15 cellular contexts compared by ENCODE assay signal in the genomic region with DNA sequence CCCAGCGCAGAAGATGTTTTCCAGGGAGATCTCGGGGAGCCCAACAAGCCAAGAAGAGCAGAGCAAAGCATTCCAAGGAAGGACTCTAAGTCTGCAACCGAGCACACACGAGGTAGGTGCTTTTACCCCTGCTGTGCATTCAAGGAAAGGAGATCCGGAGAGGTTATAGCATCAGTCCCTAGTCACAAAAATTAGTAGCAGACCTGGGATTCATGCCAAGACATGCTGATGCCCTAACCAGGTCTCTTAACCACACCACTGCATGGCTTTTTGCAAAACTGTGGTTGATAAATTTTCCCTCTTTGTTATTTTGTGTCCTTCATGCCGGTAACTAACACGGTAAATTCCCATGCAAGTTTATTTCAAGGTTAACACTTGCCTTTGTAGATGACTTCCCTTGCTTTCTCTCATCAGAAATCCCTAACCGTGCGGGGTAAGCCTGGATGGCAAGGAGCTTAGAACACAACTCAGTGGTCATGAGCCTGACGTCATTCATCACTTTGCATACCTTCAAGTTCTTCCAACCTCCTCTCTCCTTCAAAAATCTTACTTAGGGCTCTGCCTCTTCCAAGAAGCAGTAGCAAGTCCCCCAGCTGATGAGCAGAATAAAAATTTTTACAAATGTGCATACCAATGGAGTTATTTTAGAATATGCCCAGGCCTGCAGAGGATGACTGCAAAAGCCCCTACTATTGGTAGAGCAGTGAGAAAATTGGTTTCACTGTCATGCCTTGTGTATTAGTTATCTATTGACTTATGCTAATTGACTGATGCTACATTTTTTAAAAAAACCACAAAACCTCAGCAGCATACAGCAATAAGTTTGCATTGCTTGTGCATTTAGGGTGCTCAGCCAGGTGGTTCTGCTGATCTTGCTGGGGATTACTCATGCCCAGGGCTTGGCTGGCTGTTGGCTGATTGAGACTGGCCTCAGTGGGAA.
A peak's percentile ranks its signal among the peaks of the same experiment; 100 is the strongest.
DNase-seq lines count a peak whose midpoint lies in the region; ATAC-seq and TF ChIP-seq lines count a peak whose summit lies in the region.
"Had no signal": no experiment of that assay in that cellular context is flagged by ENCODE, and none has a peak within 500 bp of the region (broad histone marks: within the 10 kb centered on the region; RNA-seq: fewer than 3 reads in every experiment).

No MANE protein-coding gene starts in this region.

- TF ChIP-seq CTCF in foreskin keratinocyte (conservative IDR thresholded peaks at IDR 0.05) (no peak), type B pancreatic cell (conservative IDR thresholded peaks at IDR 0.05) (no peak), mesothelial cell of epicardium (IDR thresholded peaks at IDR 0.05; ENCODE audit: unreplicated experiment) (no peak)

- H3K4me3 Mint-ChIP-seq in type B pancreatic cell: no peak overlapping the region
- no peak overlapping the region for H3K4me3 Mint-ChIP-seq in mesothelial cell of epicardium
- H3K4me3 Mint-ChIP-seq: H9 had no signal

- DNase-seq in Karpas-422 (peak; percentile 75), SW480 (ENCODE audit: low spot score) (peak; percentile 37), foreskin keratinocyte (peak; percentile 99), type B pancreatic cell (ENCODE audit: extremely low spot score, unreplicated experiment) (peak; percentile 31), CD1c-positive myeloid dendritic cell (ENCODE audit: extremely low spot score) (no peak), NCI-H524 (lab: John Stamatoyannopoulos, UW) (no peak), mesothelial cell of epicardium (ENCODE audit: low spot score in 2 of 2, unreplicated experiment in 2 of 2) (no peak)
- DNase-seq: C1 segment of cervical spinal cord, DMS153, H9, NCI-H1092 treated with DMSO at 0.1 percent for 48 hours, NCI-H1694, NCI-H2171, NCI-H510A treated with DMSO at 0.1 percent for 48 hours had no signal

- H3K9me3 ChIP-seq in Karpas-422 (ENCODE audit: low read length): peaks cover 7% of the 10 kb centered on the region; the same call in 1 of the 2 replicates

- peaks cover 27% of the 10 kb centered on the region for H3K27me3 Mint-ChIP-seq in type B pancreatic cell
- H3K27me3 Mint-ChIP-seq in mesothelial cell of epicardium (ENCODE audit: low read depth): peaks cover 21% of the 10 kb centered on the region

- no peaks in the 10 kb centered on the region for H4K20me1 ChIP-seq in Karpas-422 (ENCODE audit: insufficient read depth, low read depth, low read length)

- no peak overlapping the region for H2AFZ ChIP-seq in Karpas-422 (ENCODE audit: low read length)

- no peaks in the 10 kb centered on the region for H3K79me2 ChIP-seq in Karpas-422 (ENCODE audit: low read length)

- no peaks in the 10 kb centered on the region for H3K36me3 ChIP-seq in Karpas-422 (ENCODE audit: insufficient read depth, low read length)

- no peaks in the 10 kb centered on the region for H3K9me3 Mint-ChIP-seq in type B pancreatic cell
- peaks cover 5% of the 10 kb centered on the region for H3K9me3 Mint-ChIP-seq in mesothelial cell of epicardium
- H3K9me3 Mint-ChIP-seq: H9 had no signal

- H3K27ac Mint-ChIP-seq in type B pancreatic cell: no peak overlapping the region
- no peak overlapping the region for H3K27ac Mint-ChIP-seq in mesothelial cell of epicardium
- H3K27ac Mint-ChIP-seq: H9 had no signal

- peak overlapping the region; percentile 66 for H3K4me2 ChIP-seq in Karpas-422 (ENCODE audit: low read depth, low read length, poor library complexity, severe bottlenecking)

- H3K4me1 ChIP-seq in Karpas-422 (ENCODE audit: low read length): peaks cover 56% of the 10 kb centered on the region
- peaks cover 10% of the 10 kb centered on the region for H3K4me1 ChIP-seq in foreskin keratinocyte

- no peaks in the 10 kb centered on the region for H3K36me3 Mint-ChIP-seq in type B pancreatic cell
- no peaks in the 10 kb centered on the region for H3K36me3 Mint-ChIP-seq in mesothelial cell of epicardium

- H3K4me1 Mint-ChIP-seq in type B pancreatic cell (ENCODE audit: unreplicated experiment): peaks cover 5% of the 10 kb centered on the region
- H3K4me1 Mint-ChIP-seq in mesothelial cell of epicardium: peaks cover 14% of the 10 kb centered on the region

- H3K4me3 ChIP-seq in Karpas-422 (ENCODE audit: low read length): peak overlapping the region; percentile 17

- H3K9me2 ChIP-seq in Karpas-422 (replicated peaks; ENCODE audit: insufficient read depth, low read length): no peaks in the 10 kb centered on the region

- peak; percentile 86 for ATAC-seq in foreskin keratinocyte
- ATAC-seq in HG03342 (IDR thresholded peaks at IDR 0.05; ENCODE audit: unreplicated experiment): no peak

- H3K27ac ChIP-seq in Karpas-422 (ENCODE audit: low read length): peak overlapping the region; percentile 72
- H3K27ac ChIP-seq in foreskin keratinocyte: no peak overlapping the region

- H3K27me3 ChIP-seq in Karpas-422 (ENCODE audit: low read length): no peaks in the 10 kb centered on the region; the same call in 1 of the 2 replicates
- peaks cover 5% of the 10 kb centered on the region for H3K27me3 ChIP-seq in foreskin keratinocyte

- peak overlapping the region; percentile 17; the same call in 1 of the 2 replicates for H3K9ac ChIP-seq in Karpas-422 (ENCODE audit: low read length)

Comparison
In these comparisons a context has a peak if more than half of its experiments do, and no peak if none do; other contexts are left out.
1. DNase-seq: peak in Karpas-422 (single experiment), SW480 (single experiment), foreskin keratinocyte (2 of 2) and type B pancreatic cell (single experiment); none in CD1c-positive myeloid dendritic cell (single experiment), NCI-H524 (0 of 2) and mesothelial cell of epicardium (0 of 2).